ENCODE assay signal across 16 cellular contexts in genomic region chr15:77266708-77267387, GRCh38.
DNase-seq lines count a peak whose midpoint lies in the region; TF ChIP-seq lines count a peak whose summit lies in the region.
"Had no signal": no experiment of that assay in that cellular context is flagged by ENCODE, and none has a peak within 500 bp of the region (broad histone marks: within the 10 kb centered on the region; RNA-seq: fewer than 3 reads in every experiment).

No MANE protein-coding gene starts in this region.

- H3F3A ChIP-seq in PC-9 (ENCODE audit: insufficient read depth, low read depth) = no peaks in the 10 kb centered on the region

- H3K27ac ChIP-seq in PC-9 (no peak overlapping the region), ectodermal cell (ENCODE audit: insufficient read depth, low read depth, low read length, poor library complexity, severe bottlenecking) (peak overlapping the region; percentile 33), trophoblast cell (ENCODE audit: low read depth, low read length) (no peak overlapping the region)
- H3K27ac ChIP-seq in effector memory CD4-positive, alpha-beta T cell (ENCODE audit: insufficient read depth, low read length, poor library complexity, severe bottlenecking) = no peak overlapping the region
- H3K27ac ChIP-seq: parathyroid adenoma had no signal

- H3K4ac ChIP-seq in trophoblast cell (ENCODE audit: low read depth, low read length) = no peak overlapping the region

- peaks cover 0 to 2% (median 0%) of the 10 kb centered on the region in 3 donors for H3K27me3 Mint-ChIP-seq in immature natural killer cell (ENCODE audit: low read depth in 3 of 3)
- H3K27me3 Mint-ChIP-seq in activated T-helper 1 cell treated with anti-CD3 and anti-CD28 coated beads, Interleukin-12 subunit alpha, Interleukin-12 subunit beta, Interleukin-2, Interleukin-4 antibody, amounts not matched to agents 30 ng/mL and 10 ng/mL and 1 ng/mL, durations not matched to agents 14 hours and 24 hours and 36 hours (ENCODE audit: insufficient read depth) = peaks cover 1% of the 10 kb centered on the region
- H3K27me3 Mint-ChIP-seq: activated naive CD8-positive, alpha-beta T cell had no signal

- peak overlapping the region in 1 of 6 donors; percentile 66 for H3K27ac Mint-ChIP-seq in immature natural killer cell
- H3K27ac Mint-ChIP-seq in activated T-helper 1 cell treated with anti-CD3 and anti-CD28 coated beads, Interleukin-12 subunit alpha, Interleukin-12 subunit beta, Interleukin-2, Interleukin-4 antibody, amounts not matched to agents 30 ng/mL and 10 ng/mL and 1 ng/mL, durations not matched to agents 14 hours and 24 hours and 36 hours = no peak overlapping the region
- H3K27ac Mint-ChIP-seq: activated naive CD8-positive, alpha-beta T cell; CD14-positive monocyte had no signal

- peaks cover 0 to 2% of the 10 kb centered on the region in 2 donors for H3K4me1 Mint-ChIP-seq in immature natural killer cell
- H3K4me1 Mint-ChIP-seq in activated T-helper 1 cell treated with anti-CD3 and anti-CD28 coated beads, Interleukin-12 subunit alpha, Interleukin-12 subunit beta, Interleukin-2, Interleukin-4 antibody, amounts not matched to agents 30 ng/mL and 10 ng/mL and 1 ng/mL, durations not matched to agents 14 hours and 24 hours and 36 hours (ENCODE audit: low read depth) = peaks cover under 1% of the 10 kb centered on the region
- H3K4me1 Mint-ChIP-seq: CD14-positive monocyte had no signal

- no peak overlapping the region for H3K9ac ChIP-seq in trophoblast cell (ENCODE audit: low read length)
- H3K9ac ChIP-seq: parathyroid adenoma had no signal

- H3K18ac ChIP-seq in trophoblast cell (ENCODE audit: low read length) = no peak overlapping the region

- no peak for TF ChIP-seq CTCF in PC-9 (conservative IDR thresholded peaks at IDR 0.05)

- no peaks in the 10 kb centered on the region for H3K27me3 ChIP-seq in PC-9 (ENCODE audit: insufficient read depth, low read depth)
- no peaks in the 10 kb centered on the region for H3K27me3 ChIP-seq in ectodermal cell (ENCODE audit: control insufficient read depth, insufficient read depth, low read length, poor library complexity, severe bottlenecking)
- no peaks in the 10 kb centered on the region for H3K27me3 ChIP-seq in trophoblast cell (ENCODE audit: insufficient read depth, low read length)
- no peaks in the 10 kb centered on the region for H3K27me3 ChIP-seq in effector memory CD4-positive, alpha-beta T cell (replicated peaks; ENCODE audit: control insufficient read depth, insufficient read depth, low read length, poor library complexity, severe bottlenecking)

- H3K9me3 ChIP-seq in PC-9 (ENCODE audit: insufficient read depth, low read depth) = no peaks in the 10 kb centered on the region
- no peaks in the 10 kb centered on the region for H3K9me3 ChIP-seq in ectodermal cell (ENCODE audit: control insufficient read depth, low read length)
- H3K9me3 ChIP-seq in trophoblast cell (ENCODE audit: insufficient read depth, low read depth, low read length) = no peaks in the 10 kb centered on the region
- no peaks in the 10 kb centered on the region for H3K9me3 ChIP-seq in effector memory CD4-positive, alpha-beta T cell (ENCODE audit: control insufficient read depth, low read length)

- 39 to 46% methylated on average over 5 of the region's 5 CpGs for WGBS in ectodermal cell, 2 experiments
- no CpG with 5 or more reads among the region's 5 CpGs for WGBS in trophoblast cell (ENCODE audit: extremely low coverage, insufficient coverage, insufficient read length)

- H3K23ac ChIP-seq in trophoblast cell (ENCODE audit: low read length) = no peak overlapping the region

- no peak overlapping the region for H4K91ac ChIP-seq in trophoblast cell (ENCODE audit: low read depth, low read length)

- DNase-seq in ELR (ENCODE audit: low read depth) (peak; percentile 72), PC-9 (peak; percentile 22 to 62), trophoblast cell (peak in 1 of 2 donors; percentile 8), immature natural killer cell (no peak), NCI-H1048 (lab: John Stamatoyannopoulos, UW) (no peak)
- no peak for DNase-seq in effector memory CD4-positive, alpha-beta T cell
- no peak for DNase-seq in activated T-helper 1 cell treated with anti-CD3 and anti-CD28 coated beads, Interleukin-12 subunit alpha, Interleukin-12 subunit beta, Interleukin-2, Interleukin-4 antibody, amounts not matched to agents 30 ng/mL and 10 ng/mL and 1 ng/mL, durations not matched to agents 14 hours and 24 hours and 36 hours (ENCODE audit: low spot score)
- DNase-seq: effector CD4-positive, alpha-beta T cell; GF-D8; hypothalamus; NCI-H446 treated with DMSO at 0.1 percent for 48 hours; stimulated activated naive CD4-positive, alpha-beta T cell treated with Interleukin-2 at 50 U/mL for 16 hours had no signal

- BruUV-seq in PC-9 (replicated peaks; lab: Mats Ljungman, UMichigan) = no TSS peak

- H4K12ac ChIP-seq in trophoblast cell (ENCODE audit: low read depth, low read length) = no peak overlapping the region

- H2AK5ac ChIP-seq in trophoblast cell (ENCODE audit: low read length) = no peak overlapping the region

- H3K14ac ChIP-seq in trophoblast cell (ENCODE audit: low read length) = no peak overlapping the region

- H2BK5ac ChIP-seq in trophoblast cell (ENCODE audit: low read depth, low read length, poor library complexity) = no peak overlapping the region

- intact Hi-C loops in PC-9 (cut with micrococcal nuclease; ENCODE audit: unreplicated experiment) = no loop called here
- intact Hi-C loops in activated T-helper 1 cell treated with anti-CD3 and anti-CD28 coated beads, Interleukin-12 subunit alpha, Interleukin-12 subunit beta, Interleukin-2, Interleukin-4 antibody, amounts not matched to agents 30 ng/mL and 10 ng/mL and 1 ng/mL, durations not matched to agents 14 hours and 24 hours and 36 hours (cut with micrococcal nuclease) = no loop called here

- no peaks in the 10 kb centered on the region for H3K36me3 ChIP-seq in PC-9 (ENCODE audit: low read depth)
- no peaks in the 10 kb centered on the region for H3K36me3 ChIP-seq in ectodermal cell (ENCODE audit: control insufficient read depth, insufficient read depth, low read length)
- no peaks in the 10 kb centered on the region for H3K36me3 ChIP-seq in trophoblast cell (ENCODE audit: control insufficient read depth in 1 of 2, insufficient read depth in 2 of 2, low read length in 2 of 2)
- no peaks in the 10 kb centered on the region for H3K36me3 ChIP-seq in effector memory CD4-positive, alpha-beta T cell (ENCODE audit: control insufficient read depth, insufficient read depth, low read length)

- H4K8ac ChIP-seq in trophoblast cell (ENCODE audit: low read depth, low read length) = no peak overlapping the region

- no peak overlapping the region for H2AFZ ChIP-seq in PC-9
- peak overlapping the region; percentile 8 for H2AFZ ChIP-seq in trophoblast cell (ENCODE audit: insufficient read depth, low read length, poor library complexity)
- H2AFZ ChIP-seq: parathyroid adenoma had no signal

- H3K4me2 ChIP-seq in PC-9 (0 out of 2 replicates have a peak overlapping the region, but pooled peaks have one; percentile 5), trophoblast cell (ENCODE audit: low read length) (peak overlapping the region; percentile 5)

- POLR2A ChIA-PET in PC-9 (lab: Charles Lee; ENCODE audit: unreplicated experiment) = no interaction called here

- H3K9me2 ChIP-seq in PC-9 (ENCODE audit: insufficient read depth) = no peaks in the 10 kb centered on the region

- peaks cover 6% of the 10 kb centered on the region for H3K4me1 ChIP-seq in PC-9 (replicated peaks; ENCODE audit: insufficient read depth)
- peaks cover 6% of the 10 kb centered on the region for H3K4me1 ChIP-seq in ectodermal cell (ENCODE audit: control insufficient read depth, insufficient read depth, low read length)
- peaks cover 8 to 10% of the 10 kb centered on the region in 2 experiments for H3K4me1 ChIP-seq in trophoblast cell (ENCODE audit: control insufficient read depth in 1 of 2, insufficient read depth in 2 of 2, low read length in 2 of 2)
- no peaks in the 10 kb centered on the region for H3K4me1 ChIP-seq in effector memory CD4-positive, alpha-beta T cell (ENCODE audit: control insufficient read depth, insufficient read depth, low read length, poor library complexity, severe bottlenecking)
- H3K4me1 ChIP-seq: parathyroid adenoma had no signal

- peaks cover 0 to 2% (median 0%) of the 10 kb centered on the region in 6 donors for H3K9me3 Mint-ChIP-seq in immature natural killer cell
- peaks cover 5% of the 10 kb centered on the region for H3K9me3 Mint-ChIP-seq in activated T-helper 1 cell treated with anti-CD3 and anti-CD28 coated beads, Interleukin-12 subunit alpha, Interleukin-12 subunit beta, Interleukin-2, Interleukin-4 antibody, amounts not matched to agents 30 ng/mL and 10 ng/mL and 1 ng/mL, durations not matched to agents 14 hours and 24 hours and 36 hours

- H3K79me2 ChIP-seq in PC-9 (ENCODE audit: low read depth) = no peaks in the 10 kb centered on the region
- no peaks in the 10 kb centered on the region for H3K79me2 ChIP-seq in trophoblast cell (ENCODE audit: control insufficient read depth, insufficient read depth, low read length, poor library complexity)
- H3K79me2 ChIP-seq: parathyroid adenoma had no signal

- no peaks in the 10 kb centered on the region for H3K79me1 ChIP-seq in trophoblast cell (ENCODE audit: low read length)

- H3K4me3 ChIP-seq in PC-9 (no peak overlapping the region), ectodermal cell (ENCODE audit: insufficient read depth, low read depth, low read length) (no peak overlapping the region), trophoblast cell (ENCODE audit: low read depth, low read length) (no peak overlapping the region)
- no peak overlapping the region for H3K4me3 ChIP-seq in effector memory CD4-positive, alpha-beta T cell (ENCODE audit: insufficient read depth, low read depth, low read length, poor library complexity, severe bottlenecking)

- H3K4me3 Mint-ChIP-seq in immature natural killer cell = no peak overlapping the region
- no peak overlapping the region for H3K4me3 Mint-ChIP-seq in activated T-helper 1 cell treated with anti-CD3 and anti-CD28 coated beads, Interleukin-12 subunit alpha, Interleukin-12 subunit beta, Interleukin-2, Interleukin-4 antibody, amounts not matched to agents 30 ng/mL and 10 ng/mL and 1 ng/mL, durations not matched to agents 14 hours and 24 hours and 36 hours
- H3K4me3 Mint-ChIP-seq: activated naive CD8-positive, alpha-beta T cell; CD14-positive monocyte had no signal

- no peak overlapping the region for H2BK12ac ChIP-seq in trophoblast cell (ENCODE audit: low read length)

- H3K36me3 Mint-ChIP-seq in immature natural killer cell = peaks cover 17 to 40% (median 32%) of the 10 kb centered on the region in 3 donors
- H3K36me3 Mint-ChIP-seq in activated T-helper 1 cell treated with anti-CD3 and anti-CD28 coated beads, Interleukin-12 subunit alpha, Interleukin-12 subunit beta, Interleukin-2, Interleukin-4 antibody, amounts not matched to agents 30 ng/mL and 10 ng/mL and 1 ng/mL, durations not matched to agents 14 hours and 24 hours and 36 hours (ENCODE audit: low read depth) = peaks cover 5% of the 10 kb centered on the region

- CTCF ChIA-PET in PC-9 (lab: Charles Lee) = interaction anchor here (0.6 kb wide), 1 partner anchor 173 kb away, joined by 7 read pairs; no protein-coding TSS in a partner anchor

- H4K20me1 ChIP-seq in PC-9 (ENCODE audit: insufficient read depth) = no peaks in the 10 kb centered on the region

- H2BK120ac ChIP-seq in trophoblast cell (ENCODE audit: insufficient read depth, low read length, poor library complexity) = no peak overlapping the region

Comparison
In these comparisons a context has a peak if more than half of its experiments do, and no peak if none do; other contexts are left out.
1. DNase-seq: peak in ELR (single experiment) and PC-9 (2 of 2); none in immature natural killer cell (0 of 3), NCI-H1048 (single experiment), effector memory CD4-positive, alpha-beta T cell (0 of 3) and activated T-helper 1 cell treated with anti-CD3 and anti-CD28 coated beads, Interleukin-12 subunit alpha, Interleukin-12 subunit beta, Interleukin-2, Interleukin-4 antibody, amounts not matched to agents 30 ng/mL and 10 ng/mL and 1 ng/mL, durations not matched to agents 14 hours and 24 hours and 36 hours (single experiment).